1 cellular context compared by ENCODE assay signal in the genomic region with DNA sequence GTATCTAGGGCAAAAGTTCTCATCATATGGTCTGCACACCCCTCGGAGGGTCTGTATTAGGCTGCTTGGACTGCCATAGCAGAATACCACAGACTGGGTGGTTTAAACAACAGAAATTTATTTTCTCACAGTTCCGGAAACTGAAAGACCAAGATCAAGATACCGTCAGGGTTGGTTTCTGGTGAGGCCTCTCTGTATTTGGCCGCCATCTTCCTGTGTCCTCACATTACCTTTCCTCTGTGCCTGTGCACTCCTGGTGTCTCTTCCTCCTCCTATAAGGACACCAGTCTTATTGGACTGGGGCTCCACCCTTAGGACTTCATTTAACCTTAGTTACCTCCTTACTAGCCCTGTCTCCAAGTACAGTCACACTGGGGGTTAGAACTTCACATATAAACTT.
TF ChIP-seq lines count a peak whose summit lies in the region.

No MANE protein-coding gene starts in this region.

TF ChIP-seq in K562, 482 proteins besides CTCF, POLR2A, EP300 and RAD21 (continued from another document and continues in another):
- TF ChIP-seq, protein P1, sequence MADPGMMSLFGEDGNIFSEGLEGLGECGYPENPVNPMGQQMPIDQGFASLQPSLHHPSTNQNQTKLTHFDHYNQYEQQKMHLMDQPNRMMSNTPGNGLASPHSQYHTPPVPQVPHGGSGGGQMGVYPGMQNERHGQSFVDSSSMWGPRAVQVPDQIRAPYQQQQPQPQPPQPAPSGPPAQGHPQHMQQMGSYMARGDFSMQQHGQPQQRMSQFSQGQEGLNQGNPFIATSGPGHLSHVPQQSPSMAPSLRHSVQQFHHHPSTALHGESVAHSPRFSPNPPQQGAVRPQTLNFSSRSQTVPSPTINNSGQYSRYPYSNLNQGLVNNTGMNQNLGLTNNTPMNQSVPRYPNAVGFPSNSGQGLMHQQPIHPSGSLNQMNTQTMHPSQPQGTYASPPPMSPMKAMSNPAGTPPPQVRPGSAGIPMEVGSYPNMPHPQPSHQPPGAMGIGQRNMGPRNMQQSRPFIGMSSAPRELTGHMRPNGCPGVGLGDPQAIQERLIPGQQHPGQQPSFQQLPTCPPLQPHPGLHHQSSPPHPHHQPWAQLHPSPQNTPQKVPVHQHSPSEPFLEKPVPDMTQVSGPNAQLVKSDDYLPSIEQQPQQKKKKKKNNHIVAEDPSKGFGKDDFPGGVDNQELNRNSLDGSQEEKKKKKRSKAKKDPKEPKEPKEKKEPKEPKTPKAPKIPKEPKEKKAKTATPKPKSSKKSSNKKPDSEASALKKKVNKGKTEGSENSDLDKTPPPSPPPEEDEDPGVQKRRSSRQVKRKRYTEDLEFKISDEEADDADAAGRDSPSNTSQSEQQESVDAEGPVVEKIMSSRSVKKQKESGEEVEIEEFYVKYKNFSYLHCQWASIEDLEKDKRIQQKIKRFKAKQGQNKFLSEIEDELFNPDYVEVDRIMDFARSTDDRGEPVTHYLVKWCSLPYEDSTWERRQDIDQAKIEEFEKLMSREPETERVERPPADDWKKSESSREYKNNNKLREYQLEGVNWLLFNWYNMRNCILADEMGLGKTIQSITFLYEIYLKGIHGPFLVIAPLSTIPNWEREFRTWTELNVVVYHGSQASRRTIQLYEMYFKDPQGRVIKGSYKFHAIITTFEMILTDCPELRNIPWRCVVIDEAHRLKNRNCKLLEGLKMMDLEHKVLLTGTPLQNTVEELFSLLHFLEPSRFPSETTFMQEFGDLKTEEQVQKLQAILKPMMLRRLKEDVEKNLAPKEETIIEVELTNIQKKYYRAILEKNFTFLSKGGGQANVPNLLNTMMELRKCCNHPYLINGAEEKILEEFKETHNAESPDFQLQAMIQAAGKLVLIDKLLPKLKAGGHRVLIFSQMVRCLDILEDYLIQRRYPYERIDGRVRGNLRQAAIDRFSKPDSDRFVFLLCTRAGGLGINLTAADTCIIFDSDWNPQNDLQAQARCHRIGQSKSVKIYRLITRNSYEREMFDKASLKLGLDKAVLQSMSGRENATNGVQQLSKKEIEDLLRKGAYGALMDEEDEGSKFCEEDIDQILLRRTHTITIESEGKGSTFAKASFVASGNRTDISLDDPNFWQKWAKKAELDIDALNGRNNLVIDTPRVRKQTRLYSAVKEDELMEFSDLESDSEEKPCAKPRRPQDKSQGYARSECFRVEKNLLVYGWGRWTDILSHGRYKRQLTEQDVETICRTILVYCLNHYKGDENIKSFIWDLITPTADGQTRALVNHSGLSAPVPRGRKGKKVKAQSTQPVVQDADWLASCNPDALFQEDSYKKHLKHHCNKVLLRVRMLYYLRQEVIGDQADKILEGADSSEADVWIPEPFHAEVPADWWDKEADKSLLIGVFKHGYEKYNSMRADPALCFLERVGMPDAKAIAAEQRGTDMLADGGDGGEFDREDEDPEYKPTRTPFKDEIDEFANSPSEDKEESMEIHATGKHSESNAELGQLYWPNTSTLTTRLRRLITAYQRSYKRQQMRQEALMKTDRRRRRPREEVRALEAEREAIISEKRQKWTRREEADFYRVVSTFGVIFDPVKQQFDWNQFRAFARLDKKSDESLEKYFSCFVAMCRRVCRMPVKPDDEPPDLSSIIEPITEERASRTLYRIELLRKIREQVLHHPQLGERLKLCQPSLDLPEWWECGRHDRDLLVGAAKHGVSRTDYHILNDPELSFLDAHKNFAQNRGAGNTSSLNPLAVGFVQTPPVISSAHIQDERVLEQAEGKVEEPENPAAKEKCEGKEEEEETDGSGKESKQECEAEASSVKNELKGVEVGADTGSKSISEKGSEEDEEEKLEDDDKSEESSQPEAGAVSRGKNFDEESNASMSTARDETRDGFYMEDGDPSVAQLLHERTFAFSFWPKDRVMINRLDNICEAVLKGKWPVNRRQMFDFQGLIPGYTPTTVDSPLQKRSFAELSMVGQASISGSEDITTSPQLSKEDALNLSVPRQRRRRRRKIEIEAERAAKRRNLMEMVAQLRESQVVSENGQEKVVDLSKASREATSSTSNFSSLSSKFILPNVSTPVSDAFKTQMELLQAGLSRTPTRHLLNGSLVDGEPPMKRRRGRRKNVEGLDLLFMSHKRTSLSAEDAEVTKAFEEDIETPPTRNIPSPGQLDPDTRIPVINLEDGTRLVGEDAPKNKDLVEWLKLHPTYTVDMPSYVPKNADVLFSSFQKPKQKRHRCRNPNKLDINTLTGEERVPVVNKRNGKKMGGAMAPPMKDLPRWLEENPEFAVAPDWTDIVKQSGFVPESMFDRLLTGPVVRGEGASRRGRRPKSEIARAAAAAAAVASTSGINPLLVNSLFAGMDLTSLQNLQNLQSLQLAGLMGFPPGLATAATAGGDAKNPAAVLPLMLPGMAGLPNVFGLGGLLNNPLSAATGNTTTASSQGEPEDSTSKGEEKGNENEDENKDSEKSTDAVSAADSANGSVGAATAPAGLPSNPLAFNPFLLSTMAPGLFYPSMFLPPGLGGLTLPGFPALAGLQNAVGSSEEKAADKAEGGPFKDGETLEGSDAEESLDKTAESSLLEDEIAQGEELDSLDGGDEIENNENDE (IDR thresholded peaks at IDR 0.05; ENCODE audit: low read depth, low read length), result no peak
- no peak for TF ChIP-seq MCM5 (IDR thresholded peaks at IDR 0.05; ENCODE audit: low read depth)
- no peak for TF ChIP-seq JUNB (CRISPR knock-in tag; conservative IDR thresholded peaks at IDR 0.05)
- peak; percentile 95 for TF ChIP-seq THRA (IDR thresholded peaks at IDR 0.05)
- TF ChIP-seq, protein P2, sequence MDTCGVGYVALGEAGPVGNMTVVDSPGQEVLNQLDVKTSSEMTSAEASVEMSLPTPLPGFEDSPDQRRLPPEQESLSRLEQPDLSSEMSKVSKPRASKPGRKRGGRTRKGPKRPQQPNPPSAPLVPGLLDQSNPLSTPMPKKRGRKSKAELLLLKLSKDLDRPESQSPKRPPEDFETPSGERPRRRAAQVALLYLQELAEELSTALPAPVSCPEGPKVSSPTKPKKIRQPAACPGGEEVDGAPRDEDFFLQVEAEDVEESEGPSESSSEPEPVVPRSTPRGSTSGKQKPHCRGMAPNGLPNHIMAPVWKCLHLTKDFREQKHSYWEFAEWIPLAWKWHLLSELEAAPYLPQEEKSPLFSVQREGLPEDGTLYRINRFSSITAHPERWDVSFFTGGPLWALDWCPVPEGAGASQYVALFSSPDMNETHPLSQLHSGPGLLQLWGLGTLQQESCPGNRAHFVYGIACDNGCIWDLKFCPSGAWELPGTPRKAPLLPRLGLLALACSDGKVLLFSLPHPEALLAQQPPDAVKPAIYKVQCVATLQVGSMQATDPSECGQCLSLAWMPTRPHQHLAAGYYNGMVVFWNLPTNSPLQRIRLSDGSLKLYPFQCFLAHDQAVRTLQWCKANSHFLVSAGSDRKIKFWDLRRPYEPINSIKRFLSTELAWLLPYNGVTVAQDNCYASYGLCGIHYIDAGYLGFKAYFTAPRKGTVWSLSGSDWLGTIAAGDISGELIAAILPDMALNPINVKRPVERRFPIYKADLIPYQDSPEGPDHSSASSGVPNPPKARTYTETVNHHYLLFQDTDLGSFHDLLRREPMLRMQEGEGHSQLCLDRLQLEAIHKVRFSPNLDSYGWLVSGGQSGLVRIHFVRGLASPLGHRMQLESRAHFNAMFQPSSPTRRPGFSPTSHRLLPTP (IDR thresholded peaks at IDR 0.05; ENCODE audit: borderline replicate concordance, extremely low read depth, insufficient read length), result no peak
- no peak for TF ChIP-seq ATF2 (CRISPR knock-in tag; IDR thresholded peaks at IDR 0.05)
- no peak for TF ChIP-seq BMI1 (IDR thresholded peaks at IDR 0.05; ENCODE audit: low read length)
- TF ChIP-seq ZNF124 (CRISPR knock-in tag; IDR thresholded peaks at IDR 0.05), result no peak
- TF ChIP-seq XRCC3 (IDR thresholded peaks at IDR 0.05), result no peak
- no peak for TF ChIP-seq NR2C2 (CRISPR knock-in tag; IDR thresholded peaks at IDR 0.05)
- TF ChIP-seq NR2C2 (tag; IDR thresholded peaks at IDR 0.05), result peak; percentile 39; the same call in 1 of the 2 replicates
- no peak for TF ChIP-seq CSDE1 (IDR thresholded peaks at IDR 0.05)
- TF ChIP-seq ZBTB11 (CRISPR knock-in tag; IDR thresholded peaks at IDR 0.05), result peak in 2 of 3 experiments; percentile 52 to 94; a peak in 3 of 6 replicates
- no peak for TF ChIP-seq KDM4B (IDR thresholded peaks at IDR 0.05; ENCODE audit: borderline replicate concordance in 2 of 2, low read depth in 1 of 2)
- TF ChIP-seq CREBBP (IDR thresholded peaks at IDR 0.05; ENCODE audit: low read depth, low read length), result no peak
- TF ChIP-seq ZNF445 (CRISPR knock-in tag; IDR thresholded peaks at IDR 0.05; ENCODE audit: low read depth), result no peak
- no peak for TF ChIP-seq CHD4 (IDR thresholded peaks at IDR 0.05; ENCODE audit: insufficient read depth, insufficient replicate concordance, low read depth, low read length, poor library complexity, severe bottlenecking)
- no peak for TF ChIP-seq L3MBTL2 (IDR thresholded peaks at IDR 0.05)
- no peak for TF ChIP-seq TCF7 (IDR thresholded peaks at IDR 0.05; ENCODE audit: borderline replicate concordance)
- TF ChIP-seq, protein P3, sequence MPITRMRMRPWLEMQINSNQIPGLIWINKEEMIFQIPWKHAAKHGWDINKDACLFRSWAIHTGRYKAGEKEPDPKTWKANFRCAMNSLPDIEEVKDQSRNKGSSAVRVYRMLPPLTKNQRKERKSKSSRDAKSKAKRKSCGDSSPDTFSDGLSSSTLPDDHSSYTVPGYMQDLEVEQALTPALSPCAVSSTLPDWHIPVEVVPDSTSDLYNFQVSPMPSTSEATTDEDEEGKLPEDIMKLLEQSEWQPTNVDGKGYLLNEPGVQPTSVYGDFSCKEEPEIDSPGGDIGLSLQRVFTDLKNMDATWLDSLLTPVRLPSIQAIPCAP (CRISPR knock-in tag; IDR thresholded peaks at IDR 0.05; ENCODE audit: borderline replicate concordance), result no peak
- TF ChIP-seq FOS (IDR thresholded peaks at IDR 0.05; ENCODE audit: extremely low read depth, insufficient read length), result no peak
- TF ChIP-seq RCOR1 (IDR thresholded peaks at IDR 0.05; ENCODE audit: borderline replicate concordance in 1 of 2, low read depth in 2 of 2, low read length in 2 of 2), result no peak
- TF ChIP-seq ETV5 (CRISPR knock-in tag; IDR thresholded peaks at IDR 0.05; ENCODE audit: low read depth), result no peak
- TF ChIP-seq ZKSCAN1 (IDR thresholded peaks at IDR 0.05; ENCODE audit: low read depth, low read length), result 0 out of 2 replicates have a peak, but pooled peaks have one; percentile 19
- no peak for TF ChIP-seq DPF2 (IDR thresholded peaks at IDR 0.05)
- TF ChIP-seq, protein P4, sequence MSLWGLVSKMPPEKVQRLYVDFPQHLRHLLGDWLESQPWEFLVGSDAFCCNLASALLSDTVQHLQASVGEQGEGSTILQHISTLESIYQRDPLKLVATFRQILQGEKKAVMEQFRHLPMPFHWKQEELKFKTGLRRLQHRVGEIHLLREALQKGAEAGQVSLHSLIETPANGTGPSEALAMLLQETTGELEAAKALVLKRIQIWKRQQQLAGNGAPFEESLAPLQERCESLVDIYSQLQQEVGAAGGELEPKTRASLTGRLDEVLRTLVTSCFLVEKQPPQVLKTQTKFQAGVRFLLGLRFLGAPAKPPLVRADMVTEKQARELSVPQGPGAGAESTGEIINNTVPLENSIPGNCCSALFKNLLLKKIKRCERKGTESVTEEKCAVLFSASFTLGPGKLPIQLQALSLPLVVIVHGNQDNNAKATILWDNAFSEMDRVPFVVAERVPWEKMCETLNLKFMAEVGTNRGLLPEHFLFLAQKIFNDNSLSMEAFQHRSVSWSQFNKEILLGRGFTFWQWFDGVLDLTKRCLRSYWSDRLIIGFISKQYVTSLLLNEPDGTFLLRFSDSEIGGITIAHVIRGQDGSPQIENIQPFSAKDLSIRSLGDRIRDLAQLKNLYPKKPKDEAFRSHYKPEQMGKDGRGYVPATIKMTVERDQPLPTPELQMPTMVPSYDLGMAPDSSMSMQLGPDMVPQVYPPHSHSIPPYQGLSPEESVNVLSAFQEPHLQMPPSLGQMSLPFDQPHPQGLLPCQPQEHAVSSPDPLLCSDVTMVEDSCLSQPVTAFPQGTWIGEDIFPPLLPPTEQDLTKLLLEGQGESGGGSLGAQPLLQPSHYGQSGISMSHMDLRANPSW (CRISPR knock-in tag; IDR thresholded peaks at IDR 0.05), result no peak
